In the genomic region with DNA sequence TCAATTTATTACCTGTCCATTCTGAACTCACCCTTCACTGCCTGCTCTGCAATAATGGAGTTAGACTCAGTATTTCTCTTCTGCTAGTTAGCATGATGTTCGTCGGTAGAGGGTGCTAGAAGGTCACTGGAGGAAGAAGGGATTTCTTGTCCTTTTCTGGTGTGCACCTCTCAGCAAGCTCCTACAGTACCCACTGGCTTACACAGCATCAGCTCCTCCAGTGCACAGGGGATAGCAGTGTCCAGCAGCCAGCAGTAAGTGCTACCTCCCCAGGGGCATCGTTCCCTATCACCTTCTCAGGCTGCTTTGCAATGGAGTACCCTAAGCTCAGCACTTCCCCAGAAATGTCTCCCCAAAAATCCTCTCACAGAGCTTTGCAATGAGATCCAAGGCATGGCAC, we compare ENCODE assay signal across 9 cellular contexts. TPM values are rescaled to one million over a fixed set of nuclear protein-coding genes. Genes with fewer than 3 reads are reported as not detected.
DNase-seq lines count a peak whose midpoint lies in the region; ATAC-seq and TF ChIP-seq lines count a peak whose summit lies in the region.
"Had no signal": no experiment of that assay in that cellular context is flagged by ENCODE, and none has a peak within 500 bp of the region (broad histone marks: within the 10 kb centered on the region; RNA-seq: fewer than 3 reads in every experiment).

No MANE protein-coding gene starts in this region.

- no peak overlapping the region for H3K4me3 Mint-ChIP-seq in neural crest cell

- no peaks in the 10 kb centered on the region for H3K9me3 Mint-ChIP-seq in neural crest cell

- no peak for ATAC-seq in activated CD4-positive, CD25-positive, alpha-beta regulatory T cell treated with anti-CD3 and anti-CD28 coated beads, Interleukin-2, amount 50 U/mL, for 24 hours

- peaks cover 3% of the 10 kb centered on the region for H3K4me1 Mint-ChIP-seq in neural crest cell

- DNase-seq in activated CD4-positive, alpha-beta T cell treated with anti-CD3 and anti-CD28 coated beads for 48 hours = peak; percentile 47
- no peak for DNase-seq in activated CD4-positive, alpha-beta T cell treated with anti-CD3 and anti-CD28 coated beads, Interleukin-2, amount 50 U/mL, for 4 hours
- DNase-seq in amniotic epithelial cell (ENCODE audit: low read depth) (peak; percentile 53), neural crest cell (ENCODE audit: low read depth, low spot score) (no peak), DMS79 treated with DMSO at 0.1 percent for 48 hours (lab: John Stamatoyannopoulos, UW) (no peak), medulla oblongata (ENCODE audit: extremely low spot score) (no peak)
- DNase-seq: esophagus squamous epithelium had no signal

- TF ChIP-seq CTCF in LNCAP (IDR thresholded peaks at IDR 0.05) (peak; percentile 55), neural crest cell (conservative IDR thresholded peaks at IDR 0.05) (peak; percentile 33)

- H3K36me3 Mint-ChIP-seq in neural crest cell (ENCODE audit: low read depth) = no peaks in the 10 kb centered on the region

- no peaks in the 10 kb centered on the region for H3K27me3 Mint-ChIP-seq in neural crest cell (ENCODE audit: low read depth)

- no peak overlapping the region for H3K27ac Mint-ChIP-seq in neural crest cell (ENCODE audit: unreplicated experiment)

RNA-seq across cellular contexts. Expression of a gene that starts 45.9 kb away (rescaled TPM):
- total RNA-seq in neural crest cell = 48.4 and 52.3 TPM in 2 replicates

Comparison
In these comparisons a context has a peak if more than half of its experiments do, and no peak if none do; other contexts are left out.
1. DNase-seq: peak in activated CD4-positive, alpha-beta T cell treated with anti-CD3 and anti-CD28 coated beads for 48 hours (single experiment) and amniotic epithelial cell (single experiment); none in activated CD4-positive, alpha-beta T cell treated with anti-CD3 and anti-CD28 coated beads, Interleukin-2, amount 50 U/mL, for 4 hours (0 of 2), neural crest cell (single experiment), DMS79 treated with DMSO at 0.1 percent for 48 hours (single experiment) and medulla oblongata (single experiment).